ENCODE assay signal across 9 cellular contexts in genomic region chr17:7586673-7587419, GRCh38. TPM values are rescaled to one million over a fixed set of nuclear protein-coding genes. Genes with fewer than 3 reads are reported as not detected.
DNase-seq lines count a peak whose midpoint lies in the region; ATAC-seq, FAIRE-seq and TF ChIP-seq lines count a peak whose summit lies in the region.
"Had no signal": no experiment of that assay in that cellular context is flagged by ENCODE, and none has a peak within 500 bp of the region (broad histone marks: within the 10 kb centered on the region; RNA-seq: fewer than 3 reads in every experiment).

No MANE protein-coding gene starts in this region.

- no peak for TF ChIP-seq CTCF in Caco-2 (IDR thresholded peaks at IDR 0.05; ENCODE audit: insufficient read depth in 1 of 2, low read depth in 1 of 2, low read length in 1 of 2, severe bottlenecking in 1 of 2, unreplicated experiment in 1 of 2)
- no peak for TF ChIP-seq CTCF in lung (IDR thresholded peaks at IDR 0.05; ENCODE audit: control extremely low read depth, extremely low read depth)

- H3K9me3 Mint-ChIP-seq in Caco-2 (ENCODE audit: unreplicated experiment): no peaks in the 10 kb centered on the region

- peak; percentile 42 for DNase-seq in Caco-2
- peak; percentile 80 for DNase-seq in HT1080 (ENCODE audit: low read depth)
- no peak for DNase-seq in lung (ENCODE audit: low spot score)
- DNase-seq in H54 (ENCODE audit: insufficient read length, low spot score): no peak
- no peak for DNase-seq in foreskin melanocyte
- DNase-seq: hippocampal formation had no signal

- H3K27ac ChIP-seq in angular gyrus (ENCODE audit: low read depth, low read length) (peak overlapping the region; percentile 35), lung (ENCODE audit: low read depth in 1 of 2, low read length in 1 of 2) (peak overlapping the region; percentile 14 to 41)

- H3K4me1 ChIP-seq in Caco-2 (peaks cover 7% of the 10 kb centered on the region), lung (ENCODE audit: control insufficient read depth in 2 of 2, insufficient read depth in 2 of 2, low read length in 2 of 2) (peaks cover 7 to 20% of the 10 kb centered on the region in 2 donors)

- ATAC-seq in lung (ENCODE audit: insufficient read depth, low FRiP score) (no peak), GM21576 (IDR thresholded peaks at IDR 0.05; ENCODE audit: unreplicated experiment) (no peak), GM21529 (IDR thresholded peaks at IDR 0.05; ENCODE audit: unreplicated experiment) (no peak)

- H3K4me1 Mint-ChIP-seq in Caco-2 (ENCODE audit: low read depth, unreplicated experiment): peaks cover 4% of the 10 kb centered on the region

- intact Hi-C loops in Caco-2 (cut with micrococcal nuclease; ENCODE audit: unreplicated experiment): no loop called here

- H3K4me3 Mint-ChIP-seq in Caco-2 (ENCODE audit: unreplicated experiment): no peak overlapping the region

- H3K27me3 ChIP-seq in Caco-2 (replicated peaks; ENCODE audit: control insufficient read depth, insufficient read depth, low read length): no peaks in the 10 kb centered on the region
- no peaks in the 10 kb centered on the region for H3K27me3 ChIP-seq in lung (ENCODE audit: control insufficient read depth, insufficient read depth)

- H3K36me3 ChIP-seq in Caco-2 (ENCODE audit: control insufficient read depth, insufficient read depth, low read length) (no peaks in the 10 kb centered on the region; the same call in 1 of the 2 replicates), lung (ENCODE audit: control insufficient read depth in 2 of 2, insufficient read depth in 2 of 2, low read length in 2 of 2) (peaks cover 4 to 22% of the 10 kb centered on the region in 2 donors)

- no peaks in the 10 kb centered on the region for H3K9me3 ChIP-seq in Caco-2
- H3K9me3 ChIP-seq in lung (ENCODE audit: control insufficient read depth in 2 of 2, insufficient read depth in 1 of 2, low read length in 1 of 2): no peaks in the 10 kb centered on the region

- H3K36me3 Mint-ChIP-seq in Caco-2 (ENCODE audit: insufficient read depth, unreplicated experiment): peaks cover 45% of the 10 kb centered on the region

- POLR2A ChIA-PET in Caco-2 (lab: Charles Lee): no interaction called here

- H3K27me3 Mint-ChIP-seq in Caco-2 (ENCODE audit: insufficient read depth, unreplicated experiment): no peaks in the 10 kb centered on the region

- FAIRE-seq in H54 (lab: Jason Lieb, UNC): no peak

- no peak for TF ChIP-seq POLR2A in H54 (IDR thresholded peaks at IDR 0.05; ENCODE audit: low read depth, low read length)

- 77 to 79% methylated on average over 9 of the region's 9 CpGs for WGBS in lung, 2 donors

- BruUV-seq in Caco-2 (replicated peaks; lab: Mats Ljungman, UMichigan): no TSS peak

- H3K4me3 ChIP-seq in Caco-2 (ENCODE audit: low read depth, low read length): no peak overlapping the region
- no peak overlapping the region for H3K4me3 ChIP-seq in lung

- H3K27ac Mint-ChIP-seq in Caco-2 (ENCODE audit: unreplicated experiment): no peak overlapping the region

- CTCF ChIA-PET in Caco-2 (lab: Charles Lee): interaction anchor here (1.8 kb wide), 1 partner anchor 27 kb away, joined by 4 read pairs; the partner anchor contains the start of gene FXR2

RNA-seq across cellular contexts. Expression of gene SOX15, which starts 3.0 kb away (rescaled TPM):
- total RNA-seq in Caco-2 (2022): 0.53 TPM in 1 of 2 replicates, not detected in the other
- 0.31 and 1.8 TPM in 2 replicates for total RNA-seq in HT1080 (2014; rRNA removed; shearing (Covaris generic))
- 0.17 TPM in 1 of 2 replicates, not detected in the other for polyA plus RNA-seq in HT1080 (2015; cell fraction: cytosol; rRNA removed)
- polyA plus RNA-seq in HT1080 (2015; cell fraction: nucleus; rRNA removed): 0.29 and 1.8 TPM in 2 replicates
- under 1 TPM in 1 of 2 donors, not detected in 1; 0.86 TPM for total RNA-seq in lung
- polyA plus RNA-seq in lung: 1 to 10 TPM in 1 of 2 donors, under 1 TPM in 1; 0.68 to 1.1 TPM

RNA-seq across cellular contexts. Expression of gene MPDU1, which starts 3.2 kb away (rescaled TPM):
- 44.2 and 49.7 TPM in 2 replicates for total RNA-seq in Caco-2 (2022)
- total RNA-seq in HT1080 (2014; rRNA removed; shearing (Covaris generic)): 148 and 177 TPM in 2 replicates
- 158 and 163 TPM in 2 replicates for polyA plus RNA-seq in HT1080 (2015; cell fraction: cytosol; rRNA removed)
- 174 and 184 TPM in 2 replicates for polyA plus RNA-seq in HT1080 (2015; cell fraction: nucleus; rRNA removed)
- total RNA-seq in lung: 10 to 100 TPM; 42.3 to 71.5 TPM
- 10 to 100 TPM; 98.1 to 99.5 TPM for polyA plus RNA-seq in lung

RNA-seq across cellular contexts. Expression of gene CD68, which starts 7.4 kb away (rescaled TPM):
- total RNA-seq in Caco-2 (2022): 1.1 and 1.6 TPM in 2 replicates
- 55.2 and 75.8 TPM in 2 replicates for total RNA-seq in HT1080 (2014; rRNA removed; shearing (Covaris generic))
- 129 TPM in 2 replicates for polyA plus RNA-seq in HT1080 (2015; cell fraction: cytosol; rRNA removed)
- polyA plus RNA-seq in HT1080 (2015; cell fraction: nucleus; rRNA removed): 79.3 and 94.7 TPM in 2 replicates
- 100 to 1,000 TPM in 1 of 2 donors, 10 to 100 TPM in 1; 33.3 to 358 TPM for total RNA-seq in lung
- polyA plus RNA-seq in lung: 100 to 1,000 TPM; 431 to 595 TPM

RNA-seq across cellular contexts. Expression of gene SENP3, which starts 25.1 kb away (rescaled TPM):
- 29.2 and 30.2 TPM in 2 replicates for total RNA-seq in Caco-2 (2022)
- 138 and 141 TPM in 2 replicates for total RNA-seq in HT1080 (2014; rRNA removed; shearing (Covaris generic))
- 93.8 and 99.6 TPM in 2 replicates for polyA plus RNA-seq in HT1080 (2015; cell fraction: cytosol; rRNA removed)
- 66.7 and 75.5 TPM in 2 replicates for polyA plus RNA-seq in HT1080 (2015; cell fraction: nucleus; rRNA removed)
- 10 to 100 TPM; 34.0 to 48.3 TPM for total RNA-seq in lung
- polyA plus RNA-seq in lung: 10 to 100 TPM; 48.9 to 54.4 TPM

RNA-seq across cellular contexts. Expression of gene FXR2, which starts 27.9 kb away (rescaled TPM):
- total RNA-seq in Caco-2 (2022): 20.5 and 25.3 TPM in 2 replicates
- total RNA-seq in HT1080 (2014; rRNA removed; shearing (Covaris generic)): 54.4 and 60.7 TPM in 2 replicates
- 38.1 and 39.7 TPM in 2 replicates for polyA plus RNA-seq in HT1080 (2015; cell fraction: cytosol; rRNA removed)
- 69.2 and 78.2 TPM in 2 replicates for polyA plus RNA-seq in HT1080 (2015; cell fraction: nucleus; rRNA removed)
- total RNA-seq in lung: 10 to 100 TPM; 29.0 to 29.5 TPM
- 10 to 100 TPM; 30.6 to 31.1 TPM for polyA plus RNA-seq in lung

Comparison
In these comparisons a context has a peak if more than half of its experiments do, and no peak if none do; other contexts are left out.
1. DNase-seq: peak in Caco-2 (2 of 2) and HT1080 (single experiment); none in lung (single experiment), H54 (single experiment) and foreskin melanocyte (single experiment).
2. RNA of gene CD68, which starts 7.4 kb away (total RNA-seq): 33.3 to 358 TPM in lung and 55.2 to 75.8 TPM in HT1080; 1.1 to 1.6 TPM in Caco-2; every median in the first group is over 10 times any median in the second.